Comparison of ENCODE assay signal across 24 cellular contexts in genomic region chr14:73500360-73500759, GRCh38. TPM values are rescaled to one million over a fixed set of nuclear protein-coding genes. Genes with fewer than 3 reads are reported as not detected.
DNase-seq lines count a peak whose midpoint lies in the region; ATAC-seq, FAIRE-seq and TF ChIP-seq lines count a peak whose summit lies in the region.
"Had no signal": no experiment of that assay in that cellular context is flagged by ENCODE, and none has a peak within 500 bp of the region (broad histone marks: within the 10 kb centered on the region; RNA-seq: fewer than 3 reads in every experiment).

No MANE protein-coding gene starts in this region.

- FAIRE-seq in H1 (lab: Jason Lieb, UNC): no peak

- H3K79me2 ChIP-seq in H9 (ENCODE audit: insufficient read depth, low read length) (no peaks in the 10 kb centered on the region), PC-3 (ENCODE audit: low read length) (no peaks in the 10 kb centered on the region), H1 (ENCODE audit: control insufficient read depth in 1 of 2, insufficient read depth in 2 of 2, low read length in 2 of 2) (no peaks in the 10 kb centered on the region)
- H3K79me2 ChIP-seq: parathyroid adenoma had no signal

- H4K5ac ChIP-seq in H9 (ENCODE audit: insufficient read length, low read depth, low read length) (no peak overlapping the region), H1 (ENCODE audit: insufficient read length, low read depth, low read length) (no peak overlapping the region)

- TF ChIP-seq CTCF in H9 (conservative IDR thresholded peaks at IDR 0.05) (0 out of 3 replicates have a peak, but pooled peaks have one; percentile 21), PC-3 (conservative IDR thresholded peaks at IDR 0.05; ENCODE audit: low read depth, low read length) (peak; percentile 26; the same call in 1 of the 2 replicates), H1 (IDR thresholded peaks at IDR 0.05; ENCODE audit: control extremely low read depth in 1 of 3, insufficient read depth in 1 of 3, low read depth in 1 of 3, low read length in 3 of 3) (peak in 1 of 3 experiments; percentile 10; a peak in 1 of 4 replicates)

- H2AK5ac ChIP-seq in H9 (ENCODE audit: insufficient read length, low read length) (no peak overlapping the region), H1 (ENCODE audit: low read depth, low read length) (no peak overlapping the region; the same call in 1 of the 2 replicates)

- H2BK15ac ChIP-seq in H9 (ENCODE audit: low read depth, low read length): no peak overlapping the region
- H2BK15ac ChIP-seq in H1 (ENCODE audit: low read length): no peak overlapping the region

- H3K4me3 ChIP-seq in PC-3 (ENCODE audit: low read length) (no peak overlapping the region), H1 (ENCODE audit: extremely low read depth in 1 of 4, insufficient read depth in 2 of 4, low read depth in 3 of 4, low read length in 4 of 4) (no peak overlapping the region)
- H3K4me3 ChIP-seq: gastrocnemius medialis had no signal

- TF ChIP-seq RAD21 in H1 (IDR thresholded peaks at IDR 0.05 in 1 of 2, conservative IDR thresholded peaks at IDR 0.05 in 1 of 2; ENCODE audit: low read depth in 2 of 2, low read length in 2 of 2): peak in 1 of 2 experiments; percentile 25; a peak in 1 of 4 replicates

- H3K23me2 ChIP-seq in H9 (ENCODE audit: insufficient read length, low read depth, low read length, poor library complexity, severe bottlenecking) (no peaks in the 10 kb centered on the region), H1 (ENCODE audit: low read depth, low read length) (no peaks in the 10 kb centered on the region)

- no TSS peak for BruUV-seq in PC-3 (replicated peaks; lab: Mats Ljungman, UMichigan)

- no peaks in the 10 kb centered on the region for H3F3A ChIP-seq in PC-3 (ENCODE audit: low read length, unreplicated experiment)

- no peaks in the 10 kb centered on the region for H3K9me3 Mint-ChIP-seq in H9
- H3K9me3 Mint-ChIP-seq: activated naive CD8-positive, alpha-beta T cell treated with anti-CD3 and anti-CD28 coated beads, Interleukin-2, amount 10 ng/mL, durations not matched to agents 7 days and 5 days; activated T-helper 2 cell treated with anti-CD3 and anti-CD28 coated beads, Interferon-gamma antibody, Interleukin-2, Interleukin-4, amounts not matched to agents 10 μg/mL and 5 μg/mL and 100 μg/mL, durations not matched to agents 14 hours and 24 hours and 36 hours; nephron progenitor cell had no signal

- H3K4me1 ChIP-seq in H9 (ENCODE audit: insufficient read depth, low read length) (no peaks in the 10 kb centered on the region), PC-3 (ENCODE audit: insufficient read depth, low read length) (no peaks in the 10 kb centered on the region), H1 (replicated peaks in 1 of 4; ENCODE audit: control insufficient read depth in 3 of 4, insufficient read depth in 4 of 4, low read length in 3 of 4) (peaks cover 0 to 2% (median 0%) of the 10 kb centered on the region in 4 experiments; a peak in 3 of 7 replicates)
- H3K4me1 ChIP-seq: gastrocnemius medialis, parathyroid adenoma had no signal

- H3K27me3 Mint-ChIP-seq in H9 (ENCODE audit: low read depth): no peaks in the 10 kb centered on the region
- H3K27me3 Mint-ChIP-seq: activated naive CD8-positive, alpha-beta T cell treated with anti-CD3 and anti-CD28 coated beads, Interleukin-2, amount 10 ng/mL, durations not matched to agents 7 days and 5 days had no signal

- ATAC-seq in PC-3 (peak; percentile 64), HG03135 (IDR thresholded peaks at IDR 0.05; ENCODE audit: unreplicated experiment) (no peak)
- ATAC-seq: gastrocnemius medialis, left ventricle myocardium superior, sciatic nerve had no signal

- no peaks in the 10 kb centered on the region for H3K79me1 ChIP-seq in H9 (ENCODE audit: insufficient read depth, low read depth, low read length, poor library complexity, severe bottlenecking)
- H3K79me1 ChIP-seq in H1 (ENCODE audit: low read depth, low read length): no peaks in the 10 kb centered on the region

- H4K91ac ChIP-seq in H9 (ENCODE audit: insufficient read length, low read depth, low read length): no peak overlapping the region
- no peak overlapping the region for H4K91ac ChIP-seq in H1 (replicated peaks; ENCODE audit: insufficient read length, low read length)

- H3K9me3 ChIP-seq in H9 (ENCODE audit: control insufficient read depth, low read depth, low read length): no peaks in the 10 kb centered on the region
- H3K9me3 ChIP-seq in PC-3 (ENCODE audit: low read length): no peaks in the 10 kb centered on the region
- no peaks in the 10 kb centered on the region for H3K9me3 ChIP-seq in H1 (ENCODE audit: insufficient read depth in 2 of 2, low read depth in 1 of 2, low read length in 1 of 2)
- H3K9me3 ChIP-seq: gastrocnemius medialis had no signal

- H2BK120ac ChIP-seq in H9 (ENCODE audit: low read depth, low read length, poor library complexity, severe bottlenecking) (no peak overlapping the region), H1 (replicated peaks; ENCODE audit: low read depth, low read length) (no peak overlapping the region)

- no peak overlapping the region for H3K27ac Mint-ChIP-seq in H9
- H3K27ac Mint-ChIP-seq: activated naive CD8-positive, alpha-beta T cell treated with anti-CD3 and anti-CD28 coated beads, Interleukin-2, amount 10 ng/mL, durations not matched to agents 7 days and 5 days; activated T-helper 2 cell treated with anti-CD3 and anti-CD28 coated beads, Interferon-gamma antibody, Interleukin-2, Interleukin-4, amounts not matched to agents 10 μg/mL and 5 μg/mL and 100 μg/mL, durations not matched to agents 14 hours and 24 hours and 36 hours; nephron progenitor cell had no signal

- H3K9ac ChIP-seq in H9 (ENCODE audit: extremely low read depth, insufficient read length, low read length) (no peak overlapping the region), PC-3 (ENCODE audit: low read length) (no peak overlapping the region), H1 (replicated peaks in 1 of 4; ENCODE audit: extremely low read depth in 1 of 4, low read depth in 3 of 4, low read length in 3 of 4) (no peak overlapping the region)
- H3K9ac ChIP-seq: parathyroid adenoma had no signal

- H4K8ac ChIP-seq in H9 (replicated peaks; ENCODE audit: insufficient read length, low read depth, low read length) (no peak overlapping the region), H1 (ENCODE audit: extremely low read depth, insufficient read depth, low read length) (no peak overlapping the region)

- H3T11ph ChIP-seq in H9 (ENCODE audit: low read length): no peak overlapping the region

- H3K36me3 ChIP-seq in PC-3 (ENCODE audit: low read depth, low read length) (no peaks in the 10 kb centered on the region), H1 (ENCODE audit: control insufficient read depth in 2 of 4, insufficient read depth in 4 of 4, low read length in 3 of 4) (peaks cover 0 to 5% (median 0%) of the 10 kb centered on the region in 4 experiments; a peak in 2 of 8 replicates)

- DNase-seq in DMS53 (lab: John Stamatoyannopoulos, UW) (peak; percentile 56), H9 (no peak), PC-3 (peak; percentile 59), H1 (ENCODE audit: low read depth in 1 of 2, low spot score in 2 of 2) (no peak), retina (no peak)
- no peak for DNase-seq in stimulated activated CD4-positive, alpha-beta T cell treated with anti-CD3 and anti-CD28 coated beads, Interleukin-12 subunit alpha, Interleukin-12 subunit beta, amount 100 ng/mL, for 4 hours
- DNase-seq: activated CD4-positive, alpha-beta T cell treated with anti-CD3 and anti-CD28 coated beads, Interleukin-2, amount 50 U/mL, for 4 hours; activated CD8-positive, alpha-beta memory T cell treated with anti-CD3 and anti-CD28 coated beads, Interleukin-2, amount 50 U/mL, for 48 hours; activated naive CD8-positive, alpha-beta T cell treated with anti-CD3 and anti-CD28 coated beads, Interleukin-2, amount 10 ng/mL, durations not matched to agents 7 days and 5 days; C1 segment of cervical spinal cord; Calu3; erythroblast; gastrocnemius medialis; hypothalamus; left ventricle myocardium superior; NCI-H1105; NCI-H526 treated with DMSO at 0.1 percent for 48 hours; nephron progenitor cell had no signal

- H2BK20ac ChIP-seq in H9 (ENCODE audit: low read depth, low read length, poor library complexity, severe bottlenecking): no peak overlapping the region
- 0 out of 2 replicates have a peak overlapping the region, but pooled peaks have one; percentile 43 for H2BK20ac ChIP-seq in H1 (ENCODE audit: low read length)

- intact Hi-C loops in PC-3 (cut with micrococcal nuclease): no loop called here

- H4K20me1 ChIP-seq in H9 (ENCODE audit: control insufficient read depth, insufficient read depth, insufficient read length) (no peaks in the 10 kb centered on the region), PC-3 (ENCODE audit: low read length) (no peaks in the 10 kb centered on the region), H1 (replicated peaks in 1 of 2; ENCODE audit: control insufficient read depth in 1 of 2, insufficient read depth in 2 of 2, low read length in 2 of 2) (peaks cover 0 to 2% of the 10 kb centered on the region in 2 experiments)

- H3K4me2 ChIP-seq in H9 (ENCODE audit: insufficient read depth, insufficient read length, low read length) (no peak overlapping the region), PC-3 (ENCODE audit: low read length) (no peak overlapping the region), H1 (ENCODE audit: insufficient read depth in 1 of 2, low read depth in 2 of 2, low read length in 2 of 2) (no peak overlapping the region)

- H3K18ac ChIP-seq in H9 (ENCODE audit: insufficient read length, low read depth, low read length) (no peak overlapping the region), H1 (ENCODE audit: extremely low read depth, low read length) (no peak overlapping the region)

- H2BK5ac ChIP-seq in H9 (ENCODE audit: insufficient read length, low read length) (no peak overlapping the region), H1 (ENCODE audit: low read depth, low read length) (no peak overlapping the region)

- POLR2A ChIA-PET in PC-3 (lab: Charles Lee; ENCODE audit: unreplicated experiment): no interaction called here
- POLR2A ChIA-PET in H1 (lab: Charles Lee; ENCODE audit: partially characterized antibody): interaction anchor here (0.9 to 1.4 kb wide), 2 partner anchors 10 to 69 kb away, joined by 3 to 7 read pairs; partner anchors contain the start of genes ACOT2 and RIOX1

- H3K36me3 Mint-ChIP-seq in H9 (ENCODE audit: insufficient read depth in 1 of 3, low read depth in 3 of 3): peaks cover 7 to 29% (median 22%) of the 10 kb centered on the region in 3 experiments; a peak in 6 of 7 replicates

- no peaks in the 10 kb centered on the region for H3K27me3 ChIP-seq in H9 (ENCODE audit: insufficient read depth, low read length)
- H3K27me3 ChIP-seq in PC-3 (ENCODE audit: low read length): no peaks in the 10 kb centered on the region
- no peaks in the 10 kb centered on the region for H3K27me3 ChIP-seq in H1 (replicated peaks in 1 of 4; ENCODE audit: control insufficient read depth in 3 of 4, extremely low read depth in 1 of 4, insufficient read depth in 3 of 4, low read length in 3 of 4)
- H3K27me3 ChIP-seq: gastrocnemius medialis had no signal

- H3K14ac ChIP-seq in H9 (ENCODE audit: insufficient read depth, low read length) (no peak overlapping the region), H1 (ENCODE audit: insufficient read length) (no peak overlapping the region)

- TF ChIP-seq EP300 in H1 (IDR thresholded peaks at IDR 0.05; ENCODE audit: borderline replicate concordance in 1 of 2, low read depth in 2 of 2, low read length in 2 of 2): no peak

- H3K4me3 Mint-ChIP-seq in H9: no peak overlapping the region
- H3K4me3 Mint-ChIP-seq: activated naive CD8-positive, alpha-beta T cell treated with anti-CD3 and anti-CD28 coated beads, Interleukin-2, amount 10 ng/mL, durations not matched to agents 7 days and 5 days; nephron progenitor cell had no signal

- CTCF ChIA-PET in PC-3 (lab: Charles Lee): interaction anchor here (0.6 kb wide), 3 partner anchors 68 to 219 kb away, joined by 3 to 7 read pairs (median 3); no protein-coding TSS in a partner anchor
- CTCF ChIA-PET in H1 (lab: Charles Lee; ENCODE audit: partially characterized antibody): interaction anchor here (1.2 to 4.2 kb wide), 9 partner anchors 9 to 189 kb away, joined by 3 to 49 read pairs (median 3); partner anchors contain the start of genes ACOT1 and RIOX1

- H2AFZ ChIP-seq in H9 (ENCODE audit: low read length) (no peak overlapping the region), PC-3 (ENCODE audit: low read length) (no peak overlapping the region), H1 (ENCODE audit: low read length) (no peak overlapping the region)
- H2AFZ ChIP-seq: parathyroid adenoma had no signal

- TF ChIP-seq POLR2A in H1 (IDR thresholded peaks at IDR 0.05; ENCODE audit: control extremely low read depth in 1 of 2, low read depth in 2 of 2, low read length in 2 of 2): no peak

- no peaks in the 10 kb centered on the region for H3K9me2 ChIP-seq in PC-3 (replicated peaks; ENCODE audit: low read length)

- no peak overlapping the region for H2BK12ac ChIP-seq in H9 (ENCODE audit: insufficient read length, low read depth, low read length)
- H2BK12ac ChIP-seq in H1 (ENCODE audit: low read depth, low read length): no peak overlapping the region

- no peak overlapping the region for H3K56ac ChIP-seq in H9 (ENCODE audit: insufficient read length, low read depth, low read length)
- no peak overlapping the region for H3K56ac ChIP-seq in H1 (replicated peaks; ENCODE audit: insufficient read length, low read depth, low read length)

- H3K23ac ChIP-seq in H9 (ENCODE audit: insufficient read length, low read depth, low read length): no peak overlapping the region
- H3K23ac ChIP-seq in H1 (ENCODE audit: insufficient read length): no peak overlapping the region

- H3K4me1 Mint-ChIP-seq in H9: peaks cover 0 to 5% of the 10 kb centered on the region in 2 experiments; a peak in 2 of 4 replicates
- H3K4me1 Mint-ChIP-seq: nephron progenitor cell had no signal

- no CpG with 5 or more reads among the region's 6 CpGs for WGBS in H9 (ENCODE audit: extremely low coverage, insufficient read length, low lambda C conversion rate)
- WGBS in H1 (ENCODE audit: extremely low coverage in 1 of 2, insufficient coverage in 1 of 2, insufficient read length in 1 of 2, insufficient replicate concordance in 2 of 2, low coverage in 1 of 2, low lambda C conversion rate in 2 of 2, missing lambda C conversion rate in 1 of 2), 2 experiments: 84% methylated on average over 6 of the region's 6 CpGs; no CpG with 5 or more reads in 1 of the 2 experiments

- H3K27ac ChIP-seq in H9 (ENCODE audit: insufficient read length, low read depth, low read length) (no peak overlapping the region), PC-3 (ENCODE audit: low read length) (no peak overlapping the region), H1 (ENCODE audit: low read depth, low read length) (no peak overlapping the region)
- H3K27ac ChIP-seq: gastrocnemius medialis, parathyroid adenoma had no signal

- H3K4ac ChIP-seq in H9 (ENCODE audit: low read depth, low read length): no peak overlapping the region
- H3K4ac ChIP-seq in H1 (replicated peaks; ENCODE audit: insufficient read length, low read depth, low read length): no peak overlapping the region

RNA-seq across cellular contexts. Expression of gene RIOX1, which starts 9.6 kb away (rescaled TPM):
- 32.1 and 37.2 TPM in 2 replicates for total RNA-seq in H9 (2021)
- total RNA-seq in PC-3 (2014; rRNA removed): 27.4 and 34.8 TPM in 2 replicates
- 31.6 and 34.4 TPM in 2 replicates for total RNA-seq in H1 (2021; fragmentation: NEBNext Ultra II Directional; extraction: Animal tissue kit (Norgen Biotek cat#: 25700))
- 27.2 and 36.3 TPM in 2 replicates for polyA plus RNA-seq in H1 (2011; rRNA removed)
- polyA plus RNA-seq in H1 (2011; cell fraction: cytosol; rRNA removed): 27.5 TPM
- 28.0 TPM for polyA plus RNA-seq in H1 (2011; cell fraction: nucleus; rRNA removed)
- polyA plus RNA-seq in H1 (2012, experiment 1 of 2): 24.3 to 27.5 TPM (median 25.4 TPM) in 4 replicates
- polyA plus RNA-seq in H1 (2012, experiment 2 of 2): 24.0 TPM
- 16.0 TPM for polyA plus RNA-seq in H1 (2013, experiment 1 of 2)
- 16.0 TPM for polyA plus RNA-seq in H1 (2013, experiment 2 of 2)
- polyA minus RNA-seq in H1 (2011; rRNA and poly(A)+ RNA removed): 21.3 and 24.6 TPM in 2 replicates
- 29.1 TPM for polyA minus RNA-seq in H1 (2011; cell fraction: cytosol; rRNA and poly(A)+ RNA removed)
- polyA minus RNA-seq in H1 (2011; cell fraction: nucleus; rRNA and poly(A)+ RNA removed): 26.9 TPM

RNA-seq across cellular contexts. Expression of gene ACOT1, which starts 36.6 kb away (rescaled TPM):
- total RNA-seq in H9 (2021) (2.0 and 3.9 TPM in 2 replicates), PC-3 (2014; rRNA removed) (1.1 and 1.4 TPM in 2 replicates)
- 1.5 and 1.9 TPM in 2 replicates for total RNA-seq in H1 (2021; fragmentation: NEBNext Ultra II Directional; extraction: Animal tissue kit (Norgen Biotek cat#: 25700))
- polyA plus RNA-seq in H1 (2011; rRNA removed): 4.0 and 4.3 TPM in 2 replicates
- 4.0 TPM for polyA plus RNA-seq in H1 (2011; cell fraction: cytosol; rRNA removed)
- 2.5 TPM for polyA plus RNA-seq in H1 (2011; cell fraction: nucleus; rRNA removed)
- 1.4 to 3.6 TPM (median 2.9 TPM) in 4 replicates for polyA plus RNA-seq in H1 (2012, experiment 1 of 2)
- 3.5 TPM for polyA plus RNA-seq in H1 (2012, experiment 2 of 2)
- 1.3 TPM for polyA plus RNA-seq in H1 (2013, experiment 1 of 2)
- 1.5 TPM for polyA plus RNA-seq in H1 (2013, experiment 2 of 2)
- polyA minus RNA-seq in H1 (2011; rRNA and poly(A)+ RNA removed): 1.2 and 1.5 TPM in 2 replicates
- 1.6 TPM for polyA minus RNA-seq in H1 (2011; cell fraction: cytosol; rRNA and poly(A)+ RNA removed)
- 2.2 TPM for polyA minus RNA-seq in H1 (2011; cell fraction: nucleus; rRNA and poly(A)+ RNA removed)

RNA-seq across cellular contexts. Expression of gene NUMB, which starts 42.0 kb away (rescaled TPM):
- 46.5 and 51.9 TPM in 2 replicates for total RNA-seq in H9 (2021)
- 22.2 and 26.8 TPM in 2 replicates for total RNA-seq in PC-3 (2014; rRNA removed)
- total RNA-seq in H1 (2021; fragmentation: NEBNext Ultra II Directional; extraction: Animal tissue kit (Norgen Biotek cat#: 25700)): 44.3 and 54.3 TPM in 2 replicates
- 78.1 and 88.3 TPM in 2 replicates for polyA plus RNA-seq in H1 (2011; rRNA removed)
- polyA plus RNA-seq in H1 (2011; cell fraction: cytosol; rRNA removed): 58.1 TPM
- polyA plus RNA-seq in H1 (2011; cell fraction: nucleus; rRNA removed): 121 TPM
- 31.8 to 40.4 TPM (median 38.1 TPM) in 4 replicates for polyA plus RNA-seq in H1 (2012, experiment 1 of 2)
- polyA plus RNA-seq in H1 (2012, experiment 2 of 2): 7.8 TPM
- 46.7 TPM for polyA plus RNA-seq in H1 (2013, experiment 1 of 2)
- polyA plus RNA-seq in H1 (2013, experiment 2 of 2): 45.9 TPM
- 115 and 132 TPM in 2 replicates for polyA minus RNA-seq in H1 (2011; rRNA and poly(A)+ RNA removed)
- polyA minus RNA-seq in H1 (2011; cell fraction: cytosol; rRNA and poly(A)+ RNA removed): 37.5 TPM
- 91.3 TPM for polyA minus RNA-seq in H1 (2011; cell fraction: nucleus; rRNA and poly(A)+ RNA removed)

RNA-seq across cellular contexts. Expression of gene HEATR4, which starts 58.4 kb away (rescaled TPM):
- 0.15 and 0.31 TPM in 2 replicates for total RNA-seq in H9 (2021)
- 0.15 and 2.2 TPM in 2 replicates for total RNA-seq in PC-3 (2014; rRNA removed)
- total RNA-seq in H1 (2021; fragmentation: NEBNext Ultra II Directional; extraction: Animal tissue kit (Norgen Biotek cat#: 25700)): 1.2 TPM in 2 replicates
- polyA plus RNA-seq in H1 (2011; rRNA removed): 0.21 and 0.41 TPM in 2 replicates
- 0.32 TPM for polyA plus RNA-seq in H1 (2011; cell fraction: cytosol; rRNA removed)
- polyA plus RNA-seq in H1 (2011; cell fraction: nucleus; rRNA removed): 0.83 TPM
- 0.15 to 0.71 TPM (median 0.60 TPM) in 4 replicates for polyA plus RNA-seq in H1 (2012, experiment 1 of 2)
- not detected for polyA plus RNA-seq in H1 (2012, experiment 2 of 2)
- 0.91 TPM for polyA plus RNA-seq in H1 (2013, experiment 1 of 2)
- polyA plus RNA-seq in H1 (2013, experiment 2 of 2): 0.55 TPM
- polyA minus RNA-seq in H1 (2011; rRNA and poly(A)+ RNA removed): 0.82 and 1.6 TPM in 2 replicates
- 1.2 TPM for polyA minus RNA-seq in H1 (2011; cell fraction: cytosol; rRNA and poly(A)+ RNA removed)
- 1.3 TPM for polyA minus RNA-seq in H1 (2011; cell fraction: nucleus; rRNA and poly(A)+ RNA removed)
- total RNA-seq: activated naive CD8-positive, alpha-beta T cell treated with anti-CD3 and anti-CD28 coated beads, Interleukin-2, amount 10 ng/mL, durations not matched to agents 7 days and 5 days; activated T-helper 2 cell treated with anti-CD3 and anti-CD28 coated beads, Interferon-gamma antibody, Interleukin-2, Interleukin-4, amounts not matched to agents 10 μg/mL and 5 μg/mL and 100 μg/mL, durations not matched to agents 14 hours and 24 hours and 36 hours; Calu3; SK-MEL-5 had no signal
- polyA plus RNA-seq: AG04450 had no signal

Comparison
In these comparisons a context has a peak if more than half of its experiments do, and no peak if none do; other contexts are left out.
1. DNase-seq: peak in DMS53 (single experiment) and PC-3 (single experiment); none in H9 (single experiment), H1 (0 of 2), stimulated activated CD4-positive, alpha-beta T cell treated with anti-CD3 and anti-CD28 coated beads, Interleukin-12 subunit alpha, Interleukin-12 subunit beta, amount 100 ng/mL, for 4 hours (single experiment) and retina (single experiment).